1 cellular context compared by ENCODE assay signal in genomic region chr20:53776858-53777257, GRCh38.
TF ChIP-seq lines count a peak whose summit lies in the region.

No MANE protein-coding gene starts in this region.

TF ChIP-seq in IMR-90, 13 proteins besides CTCF, POLR2A, EP300 and RAD21 (continued from another document):
- TF ChIP-seq, protein P1, sequence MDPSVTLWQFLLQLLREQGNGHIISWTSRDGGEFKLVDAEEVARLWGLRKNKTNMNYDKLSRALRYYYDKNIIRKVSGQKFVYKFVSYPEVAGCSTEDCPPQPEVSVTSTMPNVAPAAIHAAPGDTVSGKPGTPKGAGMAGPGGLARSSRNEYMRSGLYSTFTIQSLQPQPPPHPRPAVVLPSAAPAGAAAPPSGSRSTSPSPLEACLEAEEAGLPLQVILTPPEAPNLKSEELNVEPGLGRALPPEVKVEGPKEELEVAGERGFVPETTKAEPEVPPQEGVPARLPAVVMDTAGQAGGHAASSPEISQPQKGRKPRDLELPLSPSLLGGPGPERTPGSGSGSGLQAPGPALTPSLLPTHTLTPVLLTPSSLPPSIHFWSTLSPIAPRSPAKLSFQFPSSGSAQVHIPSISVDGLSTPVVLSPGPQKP (IDR thresholded peaks at IDR 0.05; ENCODE audit: borderline replicate concordance, low read depth, low read length), result no peak
- TF ChIP-seq SMC3 (IDR thresholded peaks at IDR 0.05; ENCODE audit: low read depth, low read length) (no peak), RFX5 (IDR thresholded peaks at IDR 0.05; ENCODE audit: low read depth, low read length) (no peak), MAZ (IDR thresholded peaks at IDR 0.05; ENCODE audit: borderline replicate concordance, low read depth, low read length) (no peak), BHLHE40 (IDR thresholded peaks at IDR 0.05; ENCODE audit: low read depth, low read length) (no peak), NFE2L2 (IDR thresholded peaks at IDR 0.05; ENCODE audit: low read depth, low read length) (no peak), FOS (IDR thresholded peaks at IDR 0.05; ENCODE audit: low read depth, low read length) (no peak), CEBPB (IDR thresholded peaks at IDR 0.05; ENCODE audit: low read depth, low read length) (no peak), RCOR1 (IDR thresholded peaks at IDR 0.05; ENCODE audit: insufficient replicate concordance, low read length) (no peak), CHD1 (IDR thresholded peaks at IDR 0.05; ENCODE audit: low read depth, low read length) (no peak)
- TF ChIP-seq, protein P2, sequence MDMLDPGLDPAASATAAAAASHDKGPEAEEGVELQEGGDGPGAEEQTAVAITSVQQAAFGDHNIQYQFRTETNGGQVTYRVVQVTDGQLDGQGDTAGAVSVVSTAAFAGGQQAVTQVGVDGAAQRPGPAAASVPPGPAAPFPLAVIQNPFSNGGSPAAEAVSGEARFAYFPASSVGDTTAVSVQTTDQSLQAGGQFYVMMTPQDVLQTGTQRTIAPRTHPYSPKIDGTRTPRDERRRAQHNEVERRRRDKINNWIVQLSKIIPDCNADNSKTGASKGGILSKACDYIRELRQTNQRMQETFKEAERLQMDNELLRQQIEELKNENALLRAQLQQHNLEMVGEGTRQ (IDR thresholded peaks at IDR 0.05; ENCODE audit: low read depth, low read length), result no peak
